In genomic region chr22:40107756-40108437, GRCh38 we compare ENCODE assay signal across 8 cellular contexts.
DNase-seq lines count a peak whose midpoint lies in the region; ATAC-seq lines count a peak whose summit lies in the region.

No MANE protein-coding gene starts in this region.

- H3K4me3 ChIP-seq in stomach smooth muscle (ENCODE audit: low read length in 2 of 2) = peak overlapping the region; percentile 54 to 69

- H3K36me3 ChIP-seq in stomach smooth muscle (ENCODE audit: control insufficient read depth in 2 of 2, insufficient read depth in 2 of 2, low read length in 2 of 2) = no peaks in the 10 kb centered on the region

- peak; percentile 71 for DNase-seq in activated effector memory CD4-positive, alpha-beta T cell treated with anti-CD3 and anti-CD28 coated beads, Interleukin-2, amount 50 U/mL, for 16 hours
- no peak for DNase-seq in activated effector memory CD4-positive, alpha-beta T cell treated with Interleukin-2 at 50 U/mL for 16 hours
- DNase-seq in activated naive CD8-positive, alpha-beta T cell treated with anti-CD3 and anti-CD28 coated beads for 36 hours = peak; percentile 43
- DNase-seq in inferior parietal cortex (ENCODE audit: extremely low spot score) (peak; percentile 42), SW 1271 (lab: John Stamatoyannopoulos, UW) (no peak)
- no peak for DNase-seq in stimulated activated naive CD4-positive, alpha-beta T cell treated with Interleukin-2 at 50 U/mL for 16 hours (lab: John Stamatoyannopoulos, UW)

- H3K4me3 Mint-ChIP-seq in activated naive CD8-positive, alpha-beta T cell treated with anti-CD3 and anti-CD28 coated beads for 36 hours = peak overlapping the region; percentile 79

- no peaks in the 10 kb centered on the region for H3K27me3 ChIP-seq in stomach smooth muscle (ENCODE audit: control insufficient read depth in 1 of 2, insufficient read depth in 2 of 2, low read length in 2 of 2)

- peaks cover 2% of the 10 kb centered on the region for H3K4me1 ChIP-seq in stomach smooth muscle (ENCODE audit: control insufficient read depth, insufficient read depth, low read length)

- H3K9me3 Mint-ChIP-seq in activated naive CD8-positive, alpha-beta T cell treated with anti-CD3 and anti-CD28 coated beads for 36 hours = peaks cover 4% of the 10 kb centered on the region

- H3K27ac Mint-ChIP-seq in activated naive CD8-positive, alpha-beta T cell treated with anti-CD3 and anti-CD28 coated beads for 36 hours = peak overlapping the region; percentile 89

- peak overlapping the region; percentile 46 for H3K27ac ChIP-seq in stomach smooth muscle (ENCODE audit: low read length)

- no peak for ATAC-seq in GM19395 (IDR thresholded peaks at IDR 0.05; ENCODE audit: unreplicated experiment)

- peaks cover 75% of the 10 kb centered on the region for H3K4me1 Mint-ChIP-seq in activated naive CD8-positive, alpha-beta T cell treated with anti-CD3 and anti-CD28 coated beads for 36 hours

- H3K27me3 Mint-ChIP-seq in activated naive CD8-positive, alpha-beta T cell treated with anti-CD3 and anti-CD28 coated beads for 36 hours = no peaks in the 10 kb centered on the region

- peaks cover 7% of the 10 kb centered on the region for H3K36me3 Mint-ChIP-seq in activated naive CD8-positive, alpha-beta T cell treated with anti-CD3 and anti-CD28 coated beads for 36 hours

- peak overlapping the region in 1 of 2 donors; percentile 51 for H3K9ac ChIP-seq in stomach smooth muscle (ENCODE audit: low read length in 2 of 2)

- no peaks in the 10 kb centered on the region for H3K9me3 ChIP-seq in stomach smooth muscle (ENCODE audit: control insufficient read depth in 2 of 2, low read length in 2 of 2)

Comparison
In these comparisons a context has a peak if more than half of its experiments do, and no peak if none do; other contexts are left out.
1. DNase-seq: peak in activated effector memory CD4-positive, alpha-beta T cell treated with anti-CD3 and anti-CD28 coated beads, Interleukin-2, amount 50 U/mL, for 16 hours (single experiment), activated naive CD8-positive, alpha-beta T cell treated with anti-CD3 and anti-CD28 coated beads for 36 hours (single experiment) and inferior parietal cortex (single experiment); none in activated effector memory CD4-positive, alpha-beta T cell treated with Interleukin-2 at 50 U/mL for 16 hours (single experiment), SW 1271 (0 of 2) and stimulated activated naive CD4-positive, alpha-beta T cell treated with Interleukin-2 at 50 U/mL for 16 hours (single experiment).